In the genomic region with DNA sequence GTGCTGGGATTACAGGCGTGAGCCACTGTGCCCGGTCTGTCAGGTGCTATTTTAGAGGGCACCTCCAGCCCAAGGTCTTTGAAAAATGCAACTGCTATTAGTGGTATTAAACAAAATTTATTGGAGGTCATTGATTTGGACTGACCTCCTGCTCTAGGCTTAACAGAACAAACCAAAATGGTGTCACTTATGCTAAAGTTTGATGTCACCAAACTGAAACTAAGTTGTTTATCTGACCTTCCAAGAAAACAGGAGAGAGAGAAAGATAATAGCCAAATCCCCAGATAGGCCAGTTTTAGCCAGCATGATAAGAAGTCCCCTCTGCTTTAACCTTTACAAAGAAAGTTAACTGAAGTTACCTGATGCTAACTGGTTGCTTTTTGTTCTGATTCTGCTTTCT, we compare ENCODE assay signal across 1 cellular context.
A peak's percentile ranks its signal among the peaks of the same experiment; 100 is the strongest.
TF ChIP-seq lines count a peak whose summit lies in the region.

No MANE protein-coding gene starts in this region.

TF ChIP-seq in GM12878, 131 proteins besides CTCF, POLR2A, EP300 and RAD21 (continued from another document):
- TF ChIP-seq, protein P1, sequence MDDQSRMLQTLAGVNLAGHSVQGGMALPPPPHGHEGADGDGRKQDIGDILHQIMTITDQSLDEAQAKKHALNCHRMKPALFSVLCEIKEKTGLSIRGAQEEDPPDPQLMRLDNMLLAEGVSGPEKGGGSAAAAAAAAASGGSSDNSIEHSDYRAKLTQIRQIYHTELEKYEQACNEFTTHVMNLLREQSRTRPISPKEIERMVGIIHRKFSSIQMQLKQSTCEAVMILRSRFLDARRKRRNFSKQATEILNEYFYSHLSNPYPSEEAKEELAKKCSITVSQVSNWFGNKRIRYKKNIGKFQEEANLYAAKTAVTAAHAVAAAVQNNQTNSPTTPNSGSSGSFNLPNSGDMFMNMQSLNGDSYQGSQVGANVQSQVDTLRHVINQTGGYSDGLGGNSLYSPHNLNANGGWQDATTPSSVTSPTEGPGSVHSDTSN (IDR thresholded peaks at IDR 0.05; ENCODE audit: insufficient replicate concordance, low read depth, low read length): no peak
- TF ChIP-seq POLR2AphosphoS5 (IDR thresholded peaks at IDR 0.05; ENCODE audit: low read length) (no peak), STAT3 (IDR thresholded peaks at IDR 0.05; ENCODE audit: low read depth, low read length) (no peak), RBBP5 (conservative IDR thresholded peaks at IDR 0.05) (no peak), RELA (IDR thresholded peaks at IDR 0.05; ENCODE audit: borderline replicate concordance, partially characterized antibody) (no peak), PAX5 (IDR thresholded peaks at IDR 0.05; ENCODE audit: borderline replicate concordance, low read depth, low read length) (no peak), DPF2 (IDR thresholded peaks at IDR 0.05) (0 out of 2 replicates have a peak, but pooled peaks have one; percentile 16), MEF2B (IDR thresholded peaks at IDR 0.05; ENCODE audit: partially characterized antibody, poor library complexity, severe bottlenecking) (peak; percentile 60), ETV6 (conservative IDR thresholded peaks at IDR 0.05 in 1 of 2, IDR thresholded peaks at IDR 0.05 in 1 of 2; ENCODE audit: borderline replicate concordance in 1 of 2, low read depth in 1 of 2) (no peak), MXI1 (IDR thresholded peaks at IDR 0.05; ENCODE audit: low read depth, low read length) (no peak), ESRRA (IDR thresholded peaks at IDR 0.05; ENCODE audit: low read length) (no peak), SREBF1 (IDR thresholded peaks at IDR 0.05; ENCODE audit: low read length) (no peak), KAT2A (conservative IDR thresholded peaks at IDR 0.05; ENCODE audit: control insufficient read depth, low read depth, low read length) (no peak), CBX5 (IDR thresholded peaks at IDR 0.05; ENCODE audit: low read depth) (no peak), CHD4 (IDR thresholded peaks at IDR 0.05) (no peak), CBFB (IDR thresholded peaks at IDR 0.05; ENCODE audit: low read depth) (no peak), WRNIP1 (IDR thresholded peaks at IDR 0.05; ENCODE audit: borderline replicate concordance, low read depth, low read length) (no peak), YBX1 (IDR thresholded peaks at IDR 0.05) (no peak), SMAD5 (IDR thresholded peaks at IDR 0.05; ENCODE audit: low read depth) (no peak)
- TF ChIP-seq, protein P2, sequence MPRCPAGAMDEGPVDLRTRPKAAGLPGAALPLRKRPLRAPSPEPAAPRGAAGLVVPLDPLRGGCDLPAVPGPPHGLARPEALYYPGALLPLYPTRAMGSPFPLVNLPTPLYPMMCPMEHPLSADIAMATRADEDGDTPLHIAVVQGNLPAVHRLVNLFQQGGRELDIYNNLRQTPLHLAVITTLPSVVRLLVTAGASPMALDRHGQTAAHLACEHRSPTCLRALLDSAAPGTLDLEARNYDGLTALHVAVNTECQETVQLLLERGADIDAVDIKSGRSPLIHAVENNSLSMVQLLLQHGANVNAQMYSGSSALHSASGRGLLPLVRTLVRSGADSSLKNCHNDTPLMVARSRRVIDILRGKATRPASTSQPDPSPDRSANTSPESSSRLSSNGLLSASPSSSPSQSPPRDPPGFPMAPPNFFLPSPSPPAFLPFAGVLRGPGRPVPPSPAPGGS (IDR thresholded peaks at IDR 0.05; ENCODE audit: borderline replicate concordance, insufficient read depth, low read depth, low read length, poor library complexity, severe bottlenecking): no peak
- TF ChIP-seq, protein P3, sequence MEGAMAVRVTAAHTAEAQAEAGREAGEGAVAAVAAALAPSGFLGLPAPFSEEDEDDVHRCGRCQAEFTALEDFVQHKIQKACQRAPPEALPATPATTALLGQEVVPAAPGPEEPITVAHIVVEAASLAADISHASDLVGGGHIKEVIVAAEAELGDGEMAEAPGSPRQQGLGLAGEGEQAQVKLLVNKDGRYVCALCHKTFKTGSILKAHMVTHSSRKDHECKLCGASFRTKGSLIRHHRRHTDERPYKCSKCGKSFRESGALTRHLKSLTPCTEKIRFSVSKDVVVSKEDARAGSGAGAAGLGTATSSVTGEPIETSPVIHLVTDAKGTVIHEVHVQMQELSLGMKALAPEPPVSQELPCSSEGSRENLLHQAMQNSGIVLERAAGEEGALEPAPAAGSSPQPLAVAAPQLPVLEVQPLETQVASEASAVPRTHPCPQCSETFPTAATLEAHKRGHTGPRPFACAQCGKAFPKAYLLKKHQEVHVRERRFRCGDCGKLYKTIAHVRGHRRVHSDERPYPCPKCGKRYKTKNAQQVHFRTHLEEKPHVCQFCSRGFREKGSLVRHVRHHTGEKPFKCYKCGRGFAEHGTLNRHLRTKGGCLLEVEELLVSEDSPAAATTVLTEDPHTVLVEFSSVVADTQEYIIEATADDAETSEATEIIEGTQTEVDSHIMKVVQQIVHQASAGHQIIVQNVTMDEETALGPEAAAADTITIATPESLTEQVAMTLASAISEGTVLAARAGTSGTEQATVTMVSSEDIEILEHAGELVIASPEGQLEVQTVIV (IDR thresholded peaks at IDR 0.05; ENCODE audit: borderline replicate concordance, partially characterized antibody): no peak
TF ChIP-seq in GM12878: peak in this region for 10.
